In the genomic region with DNA sequence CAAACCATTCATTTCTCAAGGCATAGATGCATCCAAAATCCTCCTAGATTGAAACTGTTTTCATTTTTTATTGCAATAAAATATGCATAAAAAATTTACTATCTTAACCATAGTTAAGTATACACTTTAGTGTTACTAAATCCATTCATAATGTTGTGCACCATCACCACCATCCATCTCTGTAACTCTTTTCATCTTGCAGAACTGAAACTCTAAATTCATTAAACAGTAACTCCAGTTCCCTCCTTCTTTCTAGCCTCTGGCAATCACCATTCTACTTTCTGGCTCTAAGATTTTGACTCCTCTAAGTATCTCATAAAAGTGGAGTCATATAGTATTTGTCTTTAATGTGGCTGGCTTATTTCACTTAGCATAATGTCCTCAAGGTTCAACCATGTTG, we compare ENCODE assay signal across 22 cellular contexts.
DNase-seq lines count a peak whose midpoint lies in the region; ATAC-seq, FAIRE-seq and TF ChIP-seq lines count a peak whose summit lies in the region.
"Had no signal": no experiment of that assay in that cellular context is flagged by ENCODE, and none has a peak within 500 bp of the region (broad histone marks: within the 10 kb centered on the region; RNA-seq: fewer than 3 reads in every experiment).

No MANE protein-coding gene starts in this region.

- H3K36me3 ChIP-seq in prostate gland (no peaks in the 10 kb centered on the region), upper lobe of left lung (no peaks in the 10 kb centered on the region)
- H3K36me3 ChIP-seq: breast epithelium, heart right ventricle, neural progenitor cell had no signal

- TF ChIP-seq CTCF in prostate gland (IDR thresholded peaks at IDR 0.05): no peak
- no peak for TF ChIP-seq CTCF in upper lobe of left lung (IDR thresholded peaks at IDR 0.05)

- H3K27me3 ChIP-seq in prostate gland (replicated peaks; ENCODE audit: insufficient read depth): no peaks in the 10 kb centered on the region
- no peaks in the 10 kb centered on the region for H3K27me3 ChIP-seq in upper lobe of left lung
- H3K27me3 ChIP-seq: breast epithelium, heart right ventricle, neural progenitor cell had no signal

- intact Hi-C loops in prostate gland (cut with DNase I): no loop called here

- TF ChIP-seq POLR2A in GM12891 (IDR thresholded peaks at IDR 0.05; ENCODE audit: low read depth, low read length) (no peak), prostate gland (IDR thresholded peaks at IDR 0.05) (no peak), upper lobe of left lung (IDR thresholded peaks at IDR 0.05) (no peak)

- TF ChIP-seq EP300 in upper lobe of left lung (IDR thresholded peaks at IDR 0.05): no peak

- H3K9me3 ChIP-seq in prostate gland (no peaks in the 10 kb centered on the region), upper lobe of left lung (no peaks in the 10 kb centered on the region)
- H3K9me3 ChIP-seq: breast epithelium, heart right ventricle, psoas muscle had no signal

- no peaks in the 10 kb centered on the region for H3K4me1 ChIP-seq in prostate gland (replicated peaks)
- H3K4me1 ChIP-seq in upper lobe of left lung: no peaks in the 10 kb centered on the region
- H3K4me1 ChIP-seq: breast epithelium, heart right ventricle, psoas muscle had no signal

- DNase-seq in GM12891 (ENCODE audit: insufficient read length, low spot score) (no peak), germinal center (ENCODE audit: low spot score) (no peak), prostate gland (ENCODE audit: low spot score) (no peak), upper lobe of left lung (no peak)
- DNase-seq: activated CD4-positive, alpha-beta T cell treated with anti-CD3 and anti-CD28 coated beads, Interleukin-2, amount 50 U/mL, for 1 hour; activated CD8-positive, alpha-beta memory T cell treated with anti-CD3 and anti-CD28 coated beads, Interleukin-2, amount 50 U/mL, for 4 hours; activated effector memory CD4-positive, alpha-beta T cell treated with anti-CD3 and anti-CD28 coated beads, Interleukin-2, amount 50 U/mL, for 16 hours; GOT3; heart right ventricle; left ventricle myocardium superior; NCI-H1930; psoas muscle; stimulated activated CD4-positive, alpha-beta T cell treated with anti-CD3 and anti-CD28 coated beads, Interleukin-4, amount 100 ng/mL, for 24 hours had no signal

- FAIRE-seq in GM12891 (lab: Jason Lieb, UNC): peak; percentile 38
- FAIRE-seq: K562 had no signal

- ATAC-seq in GM19452 (IDR thresholded peaks at IDR 0.05; ENCODE audit: unreplicated experiment) (peak; percentile 89), HG02798 (IDR thresholded peaks at IDR 0.05; ENCODE audit: poor library complexity, unreplicated experiment) (peak; percentile 39), HG03378 (IDR thresholded peaks at IDR 0.05; ENCODE audit: unreplicated experiment) (peak; percentile 95), SK-N-SH treated with all-trans-retinoic acid at 6 μM for 48 hours (no peak), upper lobe of left lung (ENCODE audit: low FRiP score in 2 of 2) (no peak)
- ATAC-seq: heart right ventricle, K562, left ventricle myocardium superior, psoas muscle had no signal

- no peak overlapping the region for H3K4me3 ChIP-seq in prostate gland
- H3K4me3 ChIP-seq in upper lobe of left lung: no peak overlapping the region
- H3K4me3 ChIP-seq: breast epithelium, heart right ventricle, K562, neural progenitor cell, psoas muscle, smooth muscle cell had no signal

- H3K27ac ChIP-seq in prostate gland: no peak overlapping the region
- H3K27ac ChIP-seq in upper lobe of left lung: no peak overlapping the region
- H3K27ac ChIP-seq: 22Rv1, breast epithelium, heart right ventricle, neural progenitor cell, psoas muscle had no signal

TF ChIP-seq in GM12891, 5 proteins besides CTCF, POLR2A, EP300 and RAD21:
- TF ChIP-seq POLR2AphosphoS5 (IDR thresholded peaks at IDR 0.05; ENCODE audit: low read depth, low read length) (no peak), SPI1 (IDR thresholded peaks at IDR 0.05; ENCODE audit: low read depth, low read length) (peak; percentile 39; the same call in 1 of the 2 replicates)

TF ChIP-seq in SK-N-SH treated with all-trans-retinoic acid at 6 μM for 48 hours, 23 proteins besides CTCF, POLR2A, EP300 and RAD21:
- TF ChIP-seq ZC3H10 (CRISPR knock-in tag; IDR thresholded peaks at IDR 0.05) (no peak), OSR1 (CRISPR knock-in tag; IDR thresholded peaks at IDR 0.05) (no peak), GLIS3 (CRISPR knock-in tag; IDR thresholded peaks at IDR 0.05) (no peak), ZNF565 (CRISPR knock-in tag; conservative IDR thresholded peaks at IDR 0.05; ENCODE audit: low read depth) (no peak)
- TF ChIP-seq, protein P1, sequence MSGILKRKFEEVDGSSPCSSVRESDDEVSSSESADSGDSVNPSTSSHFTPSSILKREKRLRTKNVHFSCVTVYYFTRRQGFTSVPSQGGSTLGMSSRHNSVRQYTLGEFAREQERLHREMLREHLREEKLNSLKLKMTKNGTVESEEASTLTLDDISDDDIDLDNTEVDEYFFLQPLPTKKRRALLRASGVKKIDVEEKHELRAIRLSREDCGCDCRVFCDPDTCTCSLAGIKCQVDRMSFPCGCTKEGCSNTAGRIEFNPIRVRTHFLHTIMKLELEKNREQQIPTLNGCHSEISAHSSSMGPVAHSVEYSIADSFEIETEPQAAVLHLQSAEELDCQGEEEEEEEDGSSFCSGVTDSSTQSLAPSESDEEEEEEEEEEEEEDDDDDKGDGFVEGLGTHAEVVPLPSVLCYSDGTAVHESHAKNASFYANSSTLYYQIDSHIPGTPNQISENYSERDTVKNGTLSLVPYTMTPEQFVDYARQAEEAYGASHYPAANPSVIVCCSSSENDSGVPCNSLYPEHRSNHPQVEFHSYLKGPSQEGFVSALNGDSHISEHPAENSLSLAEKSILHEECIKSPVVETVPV (CRISPR knock-in tag; IDR thresholded peaks at IDR 0.05): no peak

Comparison
In these comparisons a context has a peak if more than half of its experiments do, and no peak if none do; other contexts are left out.
1. ATAC-seq: peak in GM19452 (single experiment), HG02798 (single experiment) and HG03378 (single experiment); none in SK-N-SH treated with all-trans-retinoic acid at 6 μM for 48 hours (single experiment) and upper lobe of left lung (0 of 2).